ENCODE assay signal across 11 cellular contexts in the genomic region with DNA sequence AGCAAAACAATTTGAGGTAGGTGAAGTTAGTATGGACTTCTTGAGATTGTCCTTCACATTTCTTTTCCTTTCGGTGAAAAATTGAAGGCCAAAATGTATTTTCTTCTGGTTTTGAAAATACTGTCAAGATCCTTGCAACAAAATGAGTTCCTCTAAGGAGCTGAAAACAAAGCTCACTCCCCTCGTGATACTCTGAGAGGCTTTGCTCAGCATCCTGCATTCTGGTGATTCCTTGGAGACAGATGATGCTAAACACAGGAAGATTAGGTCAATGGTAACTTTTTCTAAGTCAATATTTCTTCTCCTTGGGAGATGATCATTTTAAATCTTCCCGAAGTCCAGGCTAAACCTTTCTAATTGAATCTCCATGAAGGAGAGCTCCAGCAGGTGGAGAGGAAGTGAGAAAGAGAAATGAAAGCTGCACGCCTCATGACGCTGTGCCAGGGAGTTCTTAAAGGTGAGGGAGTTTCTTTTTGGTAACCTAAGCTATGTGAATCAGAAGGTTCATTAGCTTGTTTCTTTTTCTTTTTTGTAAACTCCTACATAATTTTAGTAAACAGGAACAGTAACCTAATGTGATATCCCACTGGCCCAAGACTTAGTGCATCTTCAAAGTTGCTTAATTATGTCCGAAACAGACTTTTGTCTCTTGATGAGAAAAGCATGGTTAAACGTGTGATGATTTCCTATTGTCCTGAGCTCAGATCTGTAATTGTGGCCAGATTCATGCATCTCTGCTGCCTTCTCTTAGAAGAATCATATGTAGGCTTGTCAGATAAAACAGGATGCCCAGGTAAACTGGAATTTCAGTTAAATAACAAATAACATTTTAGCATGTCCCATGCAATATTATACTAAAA. TPM values are rescaled to one million over a fixed set of nuclear protein-coding genes. Genes with fewer than 3 reads are reported as not detected.
DNase-seq lines count a peak whose midpoint lies in the region; ATAC-seq and TF ChIP-seq lines count a peak whose summit lies in the region.
"Had no signal": no experiment of that assay in that cellular context is flagged by ENCODE, and none has a peak within 500 bp of the region (broad histone marks: within the 10 kb centered on the region; RNA-seq: fewer than 3 reads in every experiment).

No MANE protein-coding gene starts in this region.

- H3K4me3 Mint-ChIP-seq in stimulated activated memory B cell treated with anti-CD40 and anti-IgM and Interleukin-4, amounts not matched to agents 10 μg/mL and 1 μg/mL and 100 μg/mL, for 72 hours, result peak overlapping the region; percentile 50
- H3K4me3 Mint-ChIP-seq in Caco-2 (ENCODE audit: unreplicated experiment), result no peak overlapping the region
- H3K4me3 Mint-ChIP-seq: stimulated activated naive CD8-positive, alpha-beta T cell treated with anti-CD3 and anti-CD28 coated beads, Interleukin-15, Interleukin-2, amounts not matched to agents 100 ng/mL and 50 ng/mL, for 24 hours had no signal

- H3K27ac Mint-ChIP-seq in stimulated activated memory B cell treated with anti-CD40 and anti-IgM and Interleukin-4, amounts not matched to agents 10 μg/mL and 1 μg/mL and 100 μg/mL, for 72 hours, result peak overlapping the region; percentile 72
- H3K27ac Mint-ChIP-seq in Caco-2 (ENCODE audit: unreplicated experiment), result no peak overlapping the region
- H3K27ac Mint-ChIP-seq: stimulated activated naive CD8-positive, alpha-beta T cell treated with anti-CD3 and anti-CD28 coated beads, Interleukin-15, Interleukin-2, amounts not matched to agents 100 ng/mL and 50 ng/mL, for 24 hours had no signal

- no peak overlapping the region for H3K27ac ChIP-seq in coronary artery
- H3K27ac ChIP-seq: ascending aorta had no signal

- BruUV-seq in Caco-2 (replicated peaks; lab: Mats Ljungman, UMichigan), result no TSS peak

- DNase-seq in coronary artery (ENCODE audit: low spot score), result no peak
- DNase-seq in Caco-2, result no peak
- no peak for DNase-seq in ureter (ENCODE audit: low spot score)
- DNase-seq: NCI-H446 had no signal

- intact Hi-C loops in Caco-2 (cut with micrococcal nuclease; ENCODE audit: unreplicated experiment), result no loop called here

- POLR2A ChIA-PET in Caco-2 (lab: Charles Lee), result no interaction called here

- H3K4me3 ChIP-seq in coronary artery (no peak overlapping the region), Caco-2 (ENCODE audit: low read depth, low read length) (no peak overlapping the region)
- H3K4me3 ChIP-seq: ascending aorta, K562 had no signal

- no peak for TF ChIP-seq CTCF in coronary artery (IDR thresholded peaks at IDR 0.05)
- TF ChIP-seq CTCF in Caco-2 (IDR thresholded peaks at IDR 0.05; ENCODE audit: insufficient read depth in 1 of 2, low read depth in 1 of 2, low read length in 1 of 2, severe bottlenecking in 1 of 2, unreplicated experiment in 1 of 2), result no peak

- H3K27me3 Mint-ChIP-seq in stimulated activated memory B cell treated with anti-CD40 and anti-IgM and Interleukin-4, amounts not matched to agents 10 μg/mL and 1 μg/mL and 100 μg/mL, for 72 hours, result no peaks in the 10 kb centered on the region
- peaks cover 2% of the 10 kb centered on the region for H3K27me3 Mint-ChIP-seq in Caco-2 (ENCODE audit: insufficient read depth, unreplicated experiment)

- H3K9me3 ChIP-seq in Caco-2, result no peaks in the 10 kb centered on the region
- H3K9me3 ChIP-seq: ascending aorta had no signal

- H3K27me3 ChIP-seq in Caco-2 (replicated peaks; ENCODE audit: control insufficient read depth, insufficient read depth, low read length), result no peaks in the 10 kb centered on the region
- H3K27me3 ChIP-seq: ascending aorta had no signal

- H3K4me1 ChIP-seq in Caco-2, result no peaks in the 10 kb centered on the region
- H3K4me1 ChIP-seq: ascending aorta had no signal

- no peaks in the 10 kb centered on the region for H3K36me3 ChIP-seq in Caco-2 (ENCODE audit: control insufficient read depth, insufficient read depth, low read length)
- H3K36me3 ChIP-seq: ascending aorta had no signal

- H3K36me3 Mint-ChIP-seq in stimulated activated memory B cell treated with anti-CD40 and anti-IgM and Interleukin-4, amounts not matched to agents 10 μg/mL and 1 μg/mL and 100 μg/mL, for 72 hours, result peaks cover 5% of the 10 kb centered on the region
- H3K36me3 Mint-ChIP-seq in Caco-2 (ENCODE audit: insufficient read depth, unreplicated experiment), result no peaks in the 10 kb centered on the region

- H3K4me1 Mint-ChIP-seq in stimulated activated memory B cell treated with anti-CD40 and anti-IgM and Interleukin-4, amounts not matched to agents 10 μg/mL and 1 μg/mL and 100 μg/mL, for 72 hours, result peaks cover 21% of the 10 kb centered on the region
- H3K4me1 Mint-ChIP-seq in Caco-2 (ENCODE audit: low read depth, unreplicated experiment), result no peaks in the 10 kb centered on the region

- H3K9me3 Mint-ChIP-seq in stimulated activated memory B cell treated with anti-CD40 and anti-IgM and Interleukin-4, amounts not matched to agents 10 μg/mL and 1 μg/mL and 100 μg/mL, for 72 hours, result no peaks in the 10 kb centered on the region
- H3K9me3 Mint-ChIP-seq in Caco-2 (ENCODE audit: unreplicated experiment), result no peaks in the 10 kb centered on the region
- H3K9me3 Mint-ChIP-seq: stimulated activated naive CD8-positive, alpha-beta T cell treated with anti-CD3 and anti-CD28 coated beads, Interleukin-15, Interleukin-2, amounts not matched to agents 100 ng/mL and 50 ng/mL, for 24 hours had no signal

- CTCF ChIA-PET in Caco-2 (lab: Charles Lee), result no interaction called here

- ATAC-seq in GM19023 (IDR thresholded peaks at IDR 0.05; ENCODE audit: unreplicated experiment) (peak; percentile 91), GM21825 (IDR thresholded peaks at IDR 0.05; ENCODE audit: unreplicated experiment) (peak; percentile 92), HG03342 (IDR thresholded peaks at IDR 0.05; ENCODE audit: unreplicated experiment) (peak; percentile 97)
- ATAC-seq in stimulated activated memory B cell treated with anti-CD40 and anti-IgM and Interleukin-4, amounts not matched to agents 10 μg/mL and 1 μg/mL and 100 μg/mL, for 72 hours, result peak; percentile 93
- ATAC-seq: K562 had no signal

RNA-seq across cellular contexts. Expression of a gene that starts 15.0 kb away (rescaled TPM):
- total RNA-seq in Caco-2 (2022), result not detected in 2 replicates
- total RNA-seq in ureter, result 9.6 TPM

Comparison
In these comparisons a context has a peak if more than half of its experiments do, and no peak if none do; other contexts are left out.
1. RNA of a gene that starts 15.0 kb away (total RNA-seq): 9.6 TPM in ureter (single experiment); not detected in Caco-2; every median in the first group is over 10 times any median in the second.
2. Peak in every context shown above with its lines, with median percentiles within 50 percentile points of each other: ATAC-seq.